Comparison of ENCODE assay signal across 21 cellular contexts in the genomic region with DNA sequence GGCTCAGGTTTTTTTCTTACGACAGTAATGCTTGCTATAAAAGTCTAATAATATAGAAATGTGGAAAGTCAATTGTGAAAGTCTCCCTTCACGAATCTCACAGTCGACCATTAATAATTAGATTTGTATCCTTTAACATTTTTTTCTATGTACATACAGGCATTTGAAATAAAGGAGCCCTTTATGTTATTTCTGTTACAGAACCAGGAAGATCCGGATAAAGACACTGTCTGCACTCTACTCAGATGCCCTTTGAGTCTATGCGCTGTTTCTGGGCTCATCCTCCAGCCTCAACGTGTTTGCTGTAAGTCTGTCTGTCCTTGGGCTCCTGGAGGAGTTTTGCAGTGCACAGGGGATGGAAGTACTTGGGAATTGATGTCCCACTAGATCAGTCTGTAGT.
"Had no signal": no experiment of that assay in that cellular context is flagged by ENCODE, and none has a peak within 500 bp of the region (broad histone marks: within the 10 kb centered on the region; RNA-seq: fewer than 3 reads in every experiment).

No MANE protein-coding gene starts in this region.

- H3K4me1 ChIP-seq: foreskin keratinocyte, lower lobe of right lung, psoas muscle, vagina had no signal

- DNase-seq: activated B cell treated with CpG ODN at 0.5 μM for 24 hours; activated CD4-positive, alpha-beta memory T cell treated with anti-CD3 and anti-CD28 coated beads for 36 hours; activated CD4-positive, alpha-beta T cell treated with anti-CD3 and anti-CD28 coated beads for 4 hours; activated CD8-positive, alpha-beta memory T cell treated with anti-CD3 and anti-CD28 coated beads, Interleukin-2, amount 10 ng/mL, durations not matched to agents 7 days and 5 days; activated naive CD4-positive, alpha-beta T cell; activated naive CD8-positive, alpha-beta T cell treated with anti-CD3 and anti-CD28 coated beads for 36 hours; amygdala; effector memory CD8-positive, alpha-beta T cell; foreskin keratinocyte; hypothalamus; islet precursor cell; left colon; lower lobe of right lung; psoas muscle; right cardiac atrium; transverse colon had no signal

- H3K4me3 ChIP-seq: cardiac muscle cell, lower lobe of right lung, psoas muscle, skin epidermis, transverse colon, vagina had no signal

- H3K27ac Mint-ChIP-seq: activated B cell treated with CpG ODN at 0.5 μM for 24 hours; activated CD4-positive, alpha-beta memory T cell treated with anti-CD3 and anti-CD28 coated beads for 36 hours; activated CD8-positive, alpha-beta memory T cell treated with anti-CD3 and anti-CD28 coated beads, Interleukin-2, amount 10 ng/mL, durations not matched to agents 7 days and 5 days; activated naive CD8-positive, alpha-beta T cell treated with anti-CD3 and anti-CD28 coated beads for 36 hours; effector memory CD8-positive, alpha-beta T cell; mesothelial cell of epicardium; stimulated activated naive CD8-positive, alpha-beta T cell treated with anti-CD3 and anti-CD28 coated beads, Interleukin-15, Interleukin-2, amounts not matched to agents 100 ng/mL and 50 ng/mL, for 24 hours had no signal

- H3K36me3 ChIP-seq: cardiac muscle cell, lower lobe of right lung, transverse colon, vagina had no signal

- H3K27ac ChIP-seq: cardiac muscle cell, foreskin keratinocyte, lower lobe of right lung, psoas muscle, skin epidermis, transverse colon, vagina had no signal

- H3K4me1 Mint-ChIP-seq: activated CD8-positive, alpha-beta memory T cell treated with anti-CD3 and anti-CD28 coated beads, Interleukin-2, amount 10 ng/mL, durations not matched to agents 7 days and 5 days had no signal

- H3K27me3 ChIP-seq: cardiac muscle cell, foreskin keratinocyte, transverse colon, vagina had no signal

- H3K9me3 Mint-ChIP-seq: activated CD4-positive, alpha-beta memory T cell treated with anti-CD3 and anti-CD28 coated beads for 36 hours; effector memory CD8-positive, alpha-beta T cell; mesothelial cell of epicardium; stimulated activated naive CD8-positive, alpha-beta T cell treated with anti-CD3 and anti-CD28 coated beads, Interleukin-15, Interleukin-2, amounts not matched to agents 100 ng/mL and 50 ng/mL, for 24 hours had no signal

- ATAC-seq: activated CD8-positive, alpha-beta memory T cell treated with anti-CD3 and anti-CD28 coated beads, Interleukin-2, amount 10 ng/mL, durations not matched to agents 7 days and 5 days; effector memory CD8-positive, alpha-beta T cell; foreskin keratinocyte; left colon; lower lobe of right lung; psoas muscle; right cardiac atrium had no signal

- H3K27me3 Mint-ChIP-seq: activated B cell treated with CpG ODN at 0.5 μM for 24 hours; activated CD4-positive, alpha-beta memory T cell treated with anti-CD3 and anti-CD28 coated beads for 36 hours; activated CD8-positive, alpha-beta memory T cell treated with anti-CD3 and anti-CD28 coated beads, Interleukin-2, amount 10 ng/mL, durations not matched to agents 7 days and 5 days; activated naive CD8-positive, alpha-beta T cell treated with anti-CD3 and anti-CD28 coated beads for 36 hours; effector memory CD8-positive, alpha-beta T cell; stimulated activated naive CD8-positive, alpha-beta T cell treated with anti-CD3 and anti-CD28 coated beads, Interleukin-15, Interleukin-2, amounts not matched to agents 100 ng/mL and 50 ng/mL, for 24 hours had no signal

- H3K9me3 ChIP-seq: lower lobe of right lung, psoas muscle, transverse colon, vagina had no signal

- H3K36me3 Mint-ChIP-seq: activated CD4-positive, alpha-beta memory T cell treated with anti-CD3 and anti-CD28 coated beads for 36 hours; activated CD8-positive, alpha-beta memory T cell treated with anti-CD3 and anti-CD28 coated beads, Interleukin-2, amount 10 ng/mL, durations not matched to agents 7 days and 5 days; activated naive CD8-positive, alpha-beta T cell treated with anti-CD3 and anti-CD28 coated beads for 36 hours; mesothelial cell of epicardium had no signal

- H3K4me3 Mint-ChIP-seq: activated B cell treated with CpG ODN at 0.5 μM for 24 hours; activated CD4-positive, alpha-beta memory T cell treated with anti-CD3 and anti-CD28 coated beads for 36 hours; activated CD8-positive, alpha-beta memory T cell treated with anti-CD3 and anti-CD28 coated beads, Interleukin-2, amount 10 ng/mL, durations not matched to agents 7 days and 5 days; activated naive CD8-positive, alpha-beta T cell treated with anti-CD3 and anti-CD28 coated beads for 36 hours; effector memory CD8-positive, alpha-beta T cell; mesothelial cell of epicardium; stimulated activated naive CD8-positive, alpha-beta T cell treated with anti-CD3 and anti-CD28 coated beads, Interleukin-15, Interleukin-2, amounts not matched to agents 100 ng/mL and 50 ng/mL, for 24 hours had no signal
